18 cellular contexts compared by ENCODE assay signal in the genomic region with DNA sequence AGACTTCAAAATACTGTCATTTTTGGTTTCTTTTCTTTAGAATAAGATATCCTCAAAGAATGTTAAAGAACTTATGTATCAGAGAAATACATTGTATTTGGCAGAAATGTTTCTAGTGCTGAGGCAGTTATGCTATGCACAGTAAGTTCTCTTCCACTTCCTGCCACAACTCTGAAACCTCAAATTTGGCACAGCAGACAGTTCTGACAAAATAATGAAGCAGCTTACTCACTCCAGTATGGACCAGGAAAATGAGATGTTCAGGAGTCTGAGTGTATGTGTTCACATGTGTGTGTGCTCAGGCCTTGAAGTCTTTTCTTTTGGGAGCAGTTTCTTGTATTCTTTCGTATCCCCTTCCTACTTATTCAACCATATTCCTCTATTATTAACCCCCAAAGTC.
DNase-seq lines count a peak whose midpoint lies in the region; ATAC-seq and TF ChIP-seq lines count a peak whose summit lies in the region.
"Had no signal": no experiment of that assay in that cellular context is flagged by ENCODE, and none has a peak within 500 bp of the region (broad histone marks: within the 10 kb centered on the region; RNA-seq: fewer than 3 reads in every experiment).

No MANE protein-coding gene starts in this region.

- H3K27ac Mint-ChIP-seq in brain: peak overlapping the region in 4 of 5 experiments; percentile 41 to 90 (median 77)
- H3K27ac Mint-ChIP-seq: naive B cell; T-helper 1 cell treated with Interleukin-12 subunit alpha and Interleukin-12 subunit beta and Interleukin-4 antibody, amounts not matched to agents 30 μg/mL and 1 μg/mL, for 36 hours had no signal

- peak; percentile 80 for DNase-seq in Jurkat, Clone E6-1 (ENCODE audit: low read depth, low spot score)
- no peak for DNase-seq in left lung
- DNase-seq in T1000 (lab: John Stamatoyannopoulos, UW): no peak
- DNase-seq in activated effector memory CD4-positive, alpha-beta T cell treated with Interleukin-2 at 50 U/mL for 16 hours: no peak
- no peak for DNase-seq in NCI-H510A treated with DMSO at 0.1 percent for 48 hours (lab: John Stamatoyannopoulos, UW)
- no peak for DNase-seq in stimulated activated naive CD4-positive, alpha-beta T cell treated with Interleukin-2 at 50 U/mL for 16 hours (lab: John Stamatoyannopoulos, UW)
- DNase-seq: activated CD4-positive, CD25-positive, alpha-beta regulatory T cell treated with anti-CD3 and anti-CD28 coated beads, Interleukin-2, amount 50 U/mL, for 72 hours; activated T-cell treated with anti-CD3 and anti-CD28 coated beads for 4 hours; amniotic stem cell; heart left ventricle; left colon; naive B cell; NCI-H510A had no signal

- H3K9me3 Mint-ChIP-seq in brain: peaks cover 0 to 2% (median 0%) of the 10 kb centered on the region in 5 experiments
- H3K9me3 Mint-ChIP-seq: T-helper 1 cell treated with Interleukin-12 subunit alpha and Interleukin-12 subunit beta and Interleukin-4 antibody, amounts not matched to agents 30 μg/mL and 1 μg/mL, for 36 hours had no signal

- ATAC-seq in left lung: peak; percentile 50
- ATAC-seq: left colon, Panc1 had no signal

- H3K4me1 Mint-ChIP-seq in brain: peaks cover 63% of the 10 kb centered on the region
- H3K4me1 Mint-ChIP-seq: naive B cell had no signal

- H3K27me3 Mint-ChIP-seq in brain: no peaks in the 10 kb centered on the region

- H3K9ac ChIP-seq in BLaER1 treated with 17β-estradiol and CSF1 and Interleukin-3, amounts not matched to agents 10 nM and 100 nM: no peak overlapping the region

- H3K27ac ChIP-seq in BLaER1 treated with 17β-estradiol and CSF1 and Interleukin-3, amounts not matched to agents 10 nM and 100 nM: no peak overlapping the region
- no peak overlapping the region for H3K27ac ChIP-seq in left lung
- H3K27ac ChIP-seq: vagina had no signal

- H3K4me1 ChIP-seq in BLaER1 treated with 17β-estradiol and CSF1 and Interleukin-3, amounts not matched to agents 10 nM and 100 nM: peaks cover 13 to 31% (median 18%) of the 10 kb centered on the region in 10 experiments
- H3K4me1 ChIP-seq in left lung: no peaks in the 10 kb centered on the region
- H3K4me1 ChIP-seq: vagina had no signal

- H3K36me3 ChIP-seq in BLaER1 treated with 17β-estradiol and CSF1 and Interleukin-3, amounts not matched to agents 10 nM and 100 nM: no peaks in the 10 kb centered on the region
- H3K36me3 ChIP-seq in left lung: no peaks in the 10 kb centered on the region
- H3K36me3 ChIP-seq: heart left ventricle, vagina had no signal

- no peaks in the 10 kb centered on the region for H4K20me1 ChIP-seq in BLaER1 treated with 17β-estradiol and CSF1 and Interleukin-3, amounts not matched to agents 10 nM and 100 nM

- no peaks in the 10 kb centered on the region for H3K27me3 ChIP-seq in BLaER1 treated with 17β-estradiol and CSF1 and Interleukin-3, amounts not matched to agents 10 nM and 100 nM
- H3K27me3 ChIP-seq in left lung: no peaks in the 10 kb centered on the region
- H3K27me3 ChIP-seq: heart left ventricle, vagina had no signal

- no peak overlapping the region for H3K4me3 ChIP-seq in BLaER1 treated with 17β-estradiol and CSF1 and Interleukin-3, amounts not matched to agents 10 nM and 100 nM
- H3K4me3 ChIP-seq in Jurkat, Clone E6-1 (ENCODE audit: low read length): no peak overlapping the region
- no peak overlapping the region for H3K4me3 ChIP-seq in left lung
- H3K4me3 ChIP-seq: heart left ventricle, vagina had no signal

- peaks cover 3 to 16% (median 7%) of the 10 kb centered on the region in 11 experiments; a peak in 20 of 22 replicates for H3K9me3 ChIP-seq in BLaER1 treated with 17β-estradiol and CSF1 and Interleukin-3, amounts not matched to agents 10 nM and 100 nM (replicated peaks in 1 of 11)
- no peaks in the 10 kb centered on the region for H3K9me3 ChIP-seq in left lung
- H3K9me3 ChIP-seq: heart left ventricle, vagina had no signal

- H3K36me3 Mint-ChIP-seq in brain: peaks cover 5% of the 10 kb centered on the region
- H3K36me3 Mint-ChIP-seq: naive B cell had no signal

- TF ChIP-seq CTCF in brain (conservative IDR thresholded peaks at IDR 0.05) (no peak), left lung (IDR thresholded peaks at IDR 0.05) (no peak)

- H3K4me3 Mint-ChIP-seq in brain: peak overlapping the region in 1 of 5 experiments; percentile 5
- H3K4me3 Mint-ChIP-seq: naive B cell; T-helper 1 cell treated with Interleukin-12 subunit alpha and Interleukin-12 subunit beta and Interleukin-4 antibody, amounts not matched to agents 30 μg/mL and 1 μg/mL, for 36 hours had no signal

- peak overlapping the region; percentile 3 to 53 (median 43); a peak in 19 of 22 replicates for H3K4me2 ChIP-seq in BLaER1 treated with 17β-estradiol and CSF1 and Interleukin-3, amounts not matched to agents 10 nM and 100 nM

- intact Hi-C loops in left lung (cut with DNase I): no loop called here
